In genomic region chr11:124074554-124074953, GRCh38 we compare ENCODE assay signal across 21 cellular contexts. TPM values are rescaled to one million over a fixed set of nuclear protein-coding genes. Genes with fewer than 3 reads are reported as not detected.
DNase-seq lines count a peak whose midpoint lies in the region; ATAC-seq, FAIRE-seq and TF ChIP-seq lines count a peak whose summit lies in the region.
"Had no signal": no experiment of that assay in that cellular context is flagged by ENCODE, and none has a peak within 500 bp of the region (broad histone marks: within the 10 kb centered on the region; RNA-seq: fewer than 3 reads in every experiment).

No MANE protein-coding gene starts in this region.

- H2AFZ ChIP-seq in K562 (ENCODE audit: low read depth, low read length): 0 out of 2 replicates have a peak overlapping the region, but pooled peaks have one; percentile 6

- BruUV-seq in K562 (replicated peaks; lab: Mats Ljungman, UMichigan): no TSS peak

- no peaks in the 10 kb centered on the region for H3K9me3 ChIP-seq in K562 (replicated peaks; ENCODE audit: control insufficient read depth, insufficient read depth, low read depth, low read length)
- no peaks in the 10 kb centered on the region for H3K9me3 ChIP-seq in kidney (ENCODE audit: control insufficient read depth in 1 of 2, low read length in 2 of 2)
- no peaks in the 10 kb centered on the region for H3K9me3 ChIP-seq in spleen
- H3K9me3 ChIP-seq: BE2C, Caco-2, HAP-1 had no signal

- H3K4me3 Mint-ChIP-seq in CD14-positive monocyte: no peak overlapping the region
- H3K4me3 Mint-ChIP-seq: CD4-positive, alpha-beta T cell; IgD-negative memory B cell had no signal

- H3K9me3 Mint-ChIP-seq in CD14-positive monocyte: peaks cover 0 to 2% (median 0%) of the 10 kb centered on the region in 7 donors
- H3K9me3 Mint-ChIP-seq: CD4-positive, alpha-beta T cell; IgD-negative memory B cell had no signal

- CTCF ChIA-PET in K562 (lab: Yijun Ruan, JAX; ENCODE audit: low intra/inter-chr PET ratio): no interaction called here

- no peaks in the 10 kb centered on the region for H4K20me1 ChIP-seq in K562 (replicated peaks; ENCODE audit: control insufficient read depth, insufficient read depth, low read length)

- no peak for ATAC-seq in K562

- H3K4me2 ChIP-seq in K562 (ENCODE audit: insufficient read depth, low read length): no peak overlapping the region

- TF ChIP-seq CTCF in CD14-positive monocyte (IDR thresholded peaks at IDR 0.05) (no peak), K562 (IDR thresholded peaks at IDR 0.05 in 2 of 3, conservative IDR thresholded peaks at IDR 0.05 in 1 of 3; ENCODE audit: insufficient read depth in 2 of 3, low read depth in 1 of 3, low read length in 3 of 3) (no peak), kidney (IDR thresholded peaks at IDR 0.05; ENCODE audit: borderline replicate concordance, extremely low read depth, insufficient read depth) (no peak), spleen (IDR thresholded peaks at IDR 0.05 in 8 of 11, conservative IDR thresholded peaks at IDR 0.05 in 3 of 11) (no peak)

- no peaks in the 10 kb centered on the region for H3K36me3 ChIP-seq in K562 (ENCODE audit: control insufficient read depth, insufficient read depth, low read length)
- no peaks in the 10 kb centered on the region for H3K36me3 ChIP-seq in kidney (ENCODE audit: control insufficient read depth in 1 of 2, insufficient read depth in 2 of 2, low read length in 2 of 2)
- no peaks in the 10 kb centered on the region for H3K36me3 ChIP-seq in spleen
- H3K36me3 ChIP-seq: BE2C, HAP-1 had no signal

- H3K27me3 Mint-ChIP-seq in CD14-positive monocyte (ENCODE audit: low read depth in 3 of 3): peaks cover 0 to 4% (median 2%) of the 10 kb centered on the region in 3 donors

- intact Hi-C loops in CD14-positive monocyte (cut with micrococcal nuclease): loop anchor here (5.0 to 10.0 kb wide), 5 partner anchors 118 to 510 kb away; no protein-coding TSS in a partner anchor
- intact Hi-C loops in K562 (cut with micrococcal nuclease): loop anchor here (5.0 kb wide), 1 partner anchor 203 kb away; no protein-coding TSS in a partner anchor
- intact Hi-C loops in kidney (cut with DNase I): no loop called here
- intact Hi-C loops in spleen (cut with DNase I; ENCODE audit: low total_unique reads): no loop called here

- POLR2A ChIA-PET in K562 (lab: Yijun Ruan, JAX): interaction anchor here (1.9 kb wide), 1 partner anchor 98 kb away, joined by 6 read pairs; no protein-coding TSS in a partner anchor

- in situ Hi-C loops in K562 (cut with MboI): loop anchor here (5.0 to 25.0 kb wide), 4 partner anchors 118 to 788 kb away; partner anchors contain the start of gene ROBO3

- no peaks in the 10 kb centered on the region for H3K36me3 Mint-ChIP-seq in CD14-positive monocyte
- H3K36me3 Mint-ChIP-seq: IgD-negative memory B cell had no signal

- FAIRE-seq in K562 (lab: Jason Lieb, UNC) (no peak), kidney (lab: Jason Lieb, UNC) (no peak)
- FAIRE-seq: D721Med, G401.6, GM12892, GM18507, HepG2 had no signal

- 91% methylated on average over 4 of the region's 5 CpGs for WGBS in K562 (ENCODE audit: insufficient coverage, low coverage, missing lambda C conversion rate)
- WGBS in spleen, 5 donors: 89 to 96% (median 91%) methylated on average over 5 of the region's 5 CpGs

- H3K4me3 ChIP-seq in K562: no peak overlapping the region
- no peak overlapping the region for H3K4me3 ChIP-seq in kidney (ENCODE audit: low read length in 2 of 2)
- H3K4me3 ChIP-seq in spleen: no peak overlapping the region
- H3K4me3 ChIP-seq: HAP-1 had no signal

- TF ChIP-seq POLR2A in K562 (conservative IDR thresholded peaks at IDR 0.05) (no peak), spleen (IDR thresholded peaks at IDR 0.05) (no peak)

- no peak overlapping the region; a peak in 1 of 4 replicates for H3K9ac ChIP-seq in K562 (ENCODE audit: insufficient read depth in 1 of 2, low read depth in 2 of 2, low read length in 2 of 2)
- H3K9ac ChIP-seq in kidney (ENCODE audit: low read length in 2 of 2): no peak overlapping the region

- H3K27ac Mint-ChIP-seq in CD14-positive monocyte: no peak overlapping the region
- H3K27ac Mint-ChIP-seq: CD4-positive, alpha-beta T cell; IgD-negative memory B cell had no signal

- H3K9me1 ChIP-seq in K562 (ENCODE audit: control insufficient read depth, insufficient read depth, low read length): no peaks in the 10 kb centered on the region

- no peak overlapping the region for H3K27ac ChIP-seq in K562 (ENCODE audit: extremely low read depth, low read depth, low read length)
- no peak overlapping the region for H3K27ac ChIP-seq in kidney (ENCODE audit: low read depth in 2 of 2, low read length in 2 of 2)
- no peak overlapping the region for H3K27ac ChIP-seq in spleen

- H3K27me3 ChIP-seq in K562 (ENCODE audit: control insufficient read depth in 2 of 2, insufficient read depth in 2 of 2, low read length in 2 of 2) (no peaks in the 10 kb centered on the region), spleen (replicated peaks in 1 of 7) (peaks cover 0 to 38% (median 8%) of the 10 kb centered on the region in 7 donors)

- no peak for TF ChIP-seq RAD21 in K562 (CRISPR knock-in tag; conservative IDR thresholded peaks at IDR 0.05 in 1 of 2, IDR thresholded peaks at IDR 0.05 in 1 of 2)

- peaks cover 36% of the 10 kb centered on the region for H3K4me1 Mint-ChIP-seq in CD14-positive monocyte

- peak; percentile 44 for DNase-seq in CD14-positive monocyte (ENCODE audit: low spot score)
- DNase-seq in K562 (ENCODE audit: extremely low read depth in 1 of 4, low spot score in 3 of 4): no peak
- DNase-seq in kidney: peak; percentile 49
- DNase-seq in spleen: peak; percentile 74
- DNase-seq in NCI-H69 (lab: John Stamatoyannopoulos, UW): no peak
- DNase-seq in NCI-H510A (lab: John Stamatoyannopoulos, UW): no peak
- DNase-seq in mesenteric fat pad (ENCODE audit: low spot score): no peak
- DNase-seq: ACHN; BE2C; C1 segment of cervical spinal cord; Caco-2; CD4-positive, alpha-beta T cell; GOT3 had no signal

- H3K4me1 ChIP-seq in K562 (replicated peaks in 1 of 2; ENCODE audit: control insufficient read depth in 2 of 2, insufficient read depth in 2 of 2, low read length in 2 of 2) (peaks cover 23 to 24% of the 10 kb centered on the region in 2 experiments; a peak in 4 of 5 replicates), kidney (ENCODE audit: control insufficient read depth in 1 of 2, insufficient read depth in 1 of 2, low read depth in 1 of 2, low read length in 2 of 2) (peaks cover 0 to 9% of the 10 kb centered on the region in 2 donors), spleen (peaks cover 0 to 41% (median 31%) of the 10 kb centered on the region in 6 donors)
- H3K4me1 ChIP-seq: BE2C, Caco-2, HAP-1 had no signal

- no peaks in the 10 kb centered on the region for H3K79me2 ChIP-seq in K562 (ENCODE audit: control insufficient read depth, insufficient read depth, low read length)

- no peak for TF ChIP-seq EP300 in K562 (IDR thresholded peaks at IDR 0.05; ENCODE audit: low read length)

RNA-seq across cellular contexts. Expression of gene OR10G7, which starts 33.4 kb away (rescaled TPM):
- polyA plus RNA-seq in CD14-positive monocyte: not detected
- total RNA-seq in K562 (2011; cell fraction: chromatin; rRNA removed; ENCODE audit: low replicate concordance): not detected in 2 replicates
- not detected in 2 replicates for total RNA-seq in K562 (2011; cell fraction: nucleolus; rRNA removed)
- total RNA-seq in K562 (2011; cell fraction: nucleoplasm; rRNA removed): not detected in 2 replicates
- not detected in 2 replicates for total RNA-seq in K562 (2014; rRNA removed)
- total RNA-seq in K562 (2014; rRNA removed; fragmentation: Illumina TruSeq; extraction: Trizol): not detected in 2 replicates
- total RNA-seq in K562 (2015; rRNA removed; fragmentation: Illumina TruSeq; extraction: Trizol): not detected in 2 replicates
- total RNA-seq in K562 (2021): not detected in 2 replicates
- polyA plus RNA-seq in K562 (2011; rRNA removed): not detected in 2 replicates
- polyA plus RNA-seq in K562 (2011; cell fraction: cytosol; rRNA removed): not detected in 2 replicates
- polyA plus RNA-seq in K562 (2011; cell fraction: nucleus; rRNA removed): not detected in 2 replicates
- polyA plus RNA-seq in K562 (2012): not detected in 2 replicates
- not detected in 2 replicates for polyA plus RNA-seq in K562 (2014; fragmentation: Illumina TruSeq; extraction: Trizol)
- polyA plus RNA-seq in K562 (2014; fragmentation: Nextera tagmentation; extraction: Ambion mirVana): not detected
- polyA plus RNA-seq in K562 (2014; rRNA removed): not detected in 2 replicates
- not detected in 2 replicates for polyA minus RNA-seq in K562 (2011; rRNA and poly(A)+ RNA removed)
- polyA minus RNA-seq in K562 (2011; cell fraction: cytosol; rRNA and poly(A)+ RNA removed): not detected in 2 replicates
- not detected in 2 replicates for polyA minus RNA-seq in K562 (2011; cell fraction: nucleus; rRNA and poly(A)+ RNA removed)
- not detected for total RNA-seq in kidney
- polyA plus RNA-seq in kidney (ENCODE audit: insufficient read depth, low read depth, low replicate concordance): not detected
- not detected for total RNA-seq in spleen
- not detected for polyA plus RNA-seq in spleen
- total RNA-seq in mesenteric fat pad: not detected
- total RNA-seq: A172; Caco-2; CD4-positive, alpha-beta T cell; HepG2 had no signal
- polyA plus RNA-seq: HepG2, IgD-negative memory B cell had no signal

RNA-seq across cellular contexts. Expression of gene VWA5A, which starts 40.7 kb away (rescaled TPM):
- polyA plus RNA-seq in CD14-positive monocyte: 10 to 100 TPM in 1 of 2 donors, 1 to 10 TPM in 1; 8.8 to 11.2 TPM
- 14.0 and 14.4 TPM in 2 replicates for total RNA-seq in K562 (2011; cell fraction: chromatin; rRNA removed; ENCODE audit: low replicate concordance)
- total RNA-seq in K562 (2011; cell fraction: nucleolus; rRNA removed): 6.2 and 6.7 TPM in 2 replicates
- 12.7 and 13.2 TPM in 2 replicates for total RNA-seq in K562 (2011; cell fraction: nucleoplasm; rRNA removed)
- 4.3 and 4.6 TPM in 2 replicates for total RNA-seq in K562 (2014; rRNA removed)
- total RNA-seq in K562 (2014; rRNA removed; fragmentation: Illumina TruSeq; extraction: Trizol): 6.0 and 7.4 TPM in 2 replicates
- 8.3 and 8.6 TPM in 2 replicates for total RNA-seq in K562 (2015; rRNA removed; fragmentation: Illumina TruSeq; extraction: Trizol)
- 4.9 and 5.6 TPM in 2 replicates for total RNA-seq in K562 (2021)
- 6.0 and 6.1 TPM in 2 replicates for polyA plus RNA-seq in K562 (2011; rRNA removed)
- 3.4 TPM in 2 replicates for polyA plus RNA-seq in K562 (2011; cell fraction: cytosol; rRNA removed)
- 8.2 and 12.1 TPM in 2 replicates for polyA plus RNA-seq in K562 (2011; cell fraction: nucleus; rRNA removed)
- 16.8 and 26.5 TPM in 2 replicates for polyA plus RNA-seq in K562 (2012)
- polyA plus RNA-seq in K562 (2014; fragmentation: Illumina TruSeq; extraction: Trizol): 7.7 and 8.6 TPM in 2 replicates
- 10 to 100 TPM in 1 of 2 experiments, 1 to 10 TPM in 1; 9.3 to 19.7 TPM for polyA plus RNA-seq in K562 (2014; fragmentation: Nextera tagmentation; extraction: Ambion mirVana)
- 6.9 and 7.5 TPM in 2 replicates for polyA plus RNA-seq in K562 (2014; rRNA removed)
- 3.5 and 4.6 TPM in 2 replicates for polyA minus RNA-seq in K562 (2011; rRNA and poly(A)+ RNA removed)
- polyA minus RNA-seq in K562 (2011; cell fraction: cytosol; rRNA and poly(A)+ RNA removed): 1.8 and 3.2 TPM in 2 replicates
- 3.9 and 7.4 TPM in 2 replicates for polyA minus RNA-seq in K562 (2011; cell fraction: nucleus; rRNA and poly(A)+ RNA removed)
- total RNA-seq in kidney: 57.2 TPM
- 25.0 TPM for polyA plus RNA-seq in kidney (ENCODE audit: insufficient read depth, low read depth, low replicate concordance)
- total RNA-seq in spleen: 10 to 100 TPM; 11.4 to 15.4 (median 11.8) TPM
- 1 to 10 TPM; 6.7 to 8.2 (median 6.7) TPM for polyA plus RNA-seq in spleen
- total RNA-seq in mesenteric fat pad: 14.6 TPM

RNA-seq across cellular contexts. Expression of gene OR10G8, which starts 48.0 kb away (rescaled TPM):
- polyA plus RNA-seq in CD14-positive monocyte: not detected
- not detected in 2 replicates for total RNA-seq in K562 (2011; cell fraction: chromatin; rRNA removed; ENCODE audit: low replicate concordance)
- total RNA-seq in K562 (2011; cell fraction: nucleolus; rRNA removed): not detected in 2 replicates
- not detected in 2 replicates for total RNA-seq in K562 (2011; cell fraction: nucleoplasm; rRNA removed)
- total RNA-seq in K562 (2014; rRNA removed): not detected in 2 replicates
- total RNA-seq in K562 (2014; rRNA removed; fragmentation: Illumina TruSeq; extraction: Trizol): not detected in 2 replicates
- total RNA-seq in K562 (2015; rRNA removed; fragmentation: Illumina TruSeq; extraction: Trizol): not detected in 2 replicates
- not detected in 2 replicates for total RNA-seq in K562 (2021)
- not detected in 2 replicates for polyA plus RNA-seq in K562 (2011; rRNA removed)
- not detected in 2 replicates for polyA plus RNA-seq in K562 (2011; cell fraction: cytosol; rRNA removed)
- not detected in 2 replicates for polyA plus RNA-seq in K562 (2011; cell fraction: nucleus; rRNA removed)
- not detected in 2 replicates for polyA plus RNA-seq in K562 (2012)
- not detected in 2 replicates for polyA plus RNA-seq in K562 (2014; fragmentation: Illumina TruSeq; extraction: Trizol)
- not detected for polyA plus RNA-seq in K562 (2014; fragmentation: Nextera tagmentation; extraction: Ambion mirVana)
- not detected in 2 replicates for polyA plus RNA-seq in K562 (2014; rRNA removed)
- polyA minus RNA-seq in K562 (2011; rRNA and poly(A)+ RNA removed): not detected in 2 replicates
- not detected in 2 replicates for polyA minus RNA-seq in K562 (2011; cell fraction: cytosol; rRNA and poly(A)+ RNA removed)
- not detected in 2 replicates for polyA minus RNA-seq in K562 (2011; cell fraction: nucleus; rRNA and poly(A)+ RNA removed)
- not detected for total RNA-seq in kidney
- not detected for polyA plus RNA-seq in kidney (ENCODE audit: insufficient read depth, low read depth, low replicate concordance)
- not detected for total RNA-seq in spleen
- not detected for polyA plus RNA-seq in spleen
- not detected for total RNA-seq in mesenteric fat pad
- total RNA-seq: A172; Caco-2; CD4-positive, alpha-beta T cell; HepG2 had no signal
- polyA plus RNA-seq: HepG2, IgD-negative memory B cell had no signal

RNA-seq across cellular contexts. Expression of gene OR10G9, which starts 51.7 kb away (rescaled TPM):
- polyA plus RNA-seq in CD14-positive monocyte (not detected), K562 (2011; rRNA removed) (not detected in 2 replicates), K562 (2014; fragmentation: Illumina TruSeq; extraction: Trizol) (not detected in 2 replicates), K562 (2014; fragmentation: Nextera tagmentation; extraction: Ambion mirVana) (not detected), K562 (2014; rRNA removed) (not detected in 2 replicates), kidney (ENCODE audit: insufficient read depth, low read depth, low replicate concordance) (not detected), spleen (not detected)
- not detected in 2 replicates for total RNA-seq in K562 (2011; cell fraction: chromatin; rRNA removed; ENCODE audit: low replicate concordance)
- total RNA-seq in K562 (2011; cell fraction: nucleolus; rRNA removed): not detected in 2 replicates
- not detected in 2 replicates for total RNA-seq in K562 (2011; cell fraction: nucleoplasm; rRNA removed)
- total RNA-seq in K562 (2014; rRNA removed) (not detected in 2 replicates), K562 (2014; rRNA removed; fragmentation: Illumina TruSeq; extraction: Trizol) (not detected in 2 replicates), K562 (2015; rRNA removed; fragmentation: Illumina TruSeq; extraction: Trizol) (not detected in 2 replicates), K562 (2021) (not detected in 2 replicates), kidney (not detected), spleen (not detected), mesenteric fat pad (not detected)
- polyA plus RNA-seq in K562 (2011; cell fraction: cytosol; rRNA removed): not detected in 2 replicates
- not detected in 2 replicates for polyA plus RNA-seq in K562 (2011; cell fraction: nucleus; rRNA removed)
- not detected in 2 replicates for polyA plus RNA-seq in K562 (2012)
- polyA minus RNA-seq in K562 (2011; rRNA and poly(A)+ RNA removed): not detected in 2 replicates
- polyA minus RNA-seq in K562 (2011; cell fraction: cytosol; rRNA and poly(A)+ RNA removed): not detected in 2 replicates
- not detected in 2 replicates for polyA minus RNA-seq in K562 (2011; cell fraction: nucleus; rRNA and poly(A)+ RNA removed)
- total RNA-seq: A172; Caco-2; CD4-positive, alpha-beta T cell; HepG2 had no signal
- polyA plus RNA-seq: HepG2, IgD-negative memory B cell had no signal

Comparison
In these comparisons a context has a peak if more than half of its experiments do, and no peak if none do; other contexts are left out.
1. DNase-seq: peak in CD14-positive monocyte (single experiment), kidney (single experiment) and spleen (single experiment); none in K562 (0 of 4), NCI-H69 (single experiment), NCI-H510A (single experiment) and mesenteric fat pad (single experiment).
2. intact Hi-C loops: an anchor here in CD14-positive monocyte (5.0 to 10.0 kb wide) and K562 (5.0 kb wide); none called in kidney and spleen.